8 cellular contexts compared by ENCODE assay signal in genomic region chr1:6358757-6359567, GRCh38. TPM values are rescaled to one million over a fixed set of nuclear protein-coding genes. Genes with fewer than 3 reads are reported as not detected.
A peak's percentile ranks its signal among the peaks of the same experiment; 100 is the strongest.
DNase-seq lines count a peak whose midpoint lies in the region; ATAC-seq and TF ChIP-seq lines count a peak whose summit lies in the region.

No MANE protein-coding gene starts in this region.

- H3K4me3 ChIP-seq in right cardiac atrium (ENCODE audit: low read length) (no peak overlapping the region), smooth muscle cell (no peak overlapping the region)

- no peak for TF ChIP-seq CTCF in smooth muscle cell (IDR thresholded peaks at IDR 0.05; ENCODE audit: borderline replicate concordance, insufficient read depth, poor library complexity, severe bottlenecking)

- no peak overlapping the region for H2AFZ ChIP-seq in smooth muscle cell (ENCODE audit: low read depth)

- H4K20me1 ChIP-seq in smooth muscle cell (ENCODE audit: low read depth), result peaks cover 71% of the 10 kb centered on the region

- H3K4me1 ChIP-seq in right cardiac atrium (ENCODE audit: control insufficient read depth, insufficient read depth, low read length) (peaks cover 2% of the 10 kb centered on the region), smooth muscle cell (ENCODE audit: low read depth) (peaks cover 15% of the 10 kb centered on the region)

- intact Hi-C loops in right cardiac atrium (cut with DNase I), result loop anchor here in 1 of 4 donors (10.0 kb wide), 1 partner anchor 46 kb away; no protein-coding TSS in a partner anchor

- peak overlapping the region; percentile 68 for H3K27ac Mint-ChIP-seq in activated naive CD8-positive, alpha-beta T cell

- no peaks in the 10 kb centered on the region for H3K27me3 ChIP-seq in right cardiac atrium (ENCODE audit: control insufficient read depth, insufficient read depth)
- H3K27me3 ChIP-seq in smooth muscle cell (ENCODE audit: low read depth), result no peaks in the 10 kb centered on the region

- ATAC-seq in right cardiac atrium (peak; percentile 39 to 70), HG02938 (IDR thresholded peaks at IDR 0.05; ENCODE audit: unreplicated experiment) (no peak)

- peak overlapping the region; percentile 65 for H3K9ac ChIP-seq in smooth muscle cell (ENCODE audit: low read depth)

- DNase-seq in NCI-H748 (lab: John Stamatoyannopoulos, UW; ENCODE audit: unreplicated experiment) (peak; percentile 4), NCI-H748 treated with DMSO at 0.1 percent for 48 hours (lab: John Stamatoyannopoulos, UW) (no peak), M059J (ENCODE audit: low read depth) (peak; percentile 98), right cardiac atrium (peak; percentile 68 to 82 (median 79)), smooth muscle cell (lab: John Stamatoyannopoulos, UW; ENCODE audit: unreplicated experiment) (no peak), NCI-H774 (lab: John Stamatoyannopoulos, UW) (no peak)

- no peaks in the 10 kb centered on the region for H3K36me3 ChIP-seq in smooth muscle cell (ENCODE audit: low read depth)

- peak overlapping the region; percentile 72 for H3K4me2 ChIP-seq in smooth muscle cell

- peak overlapping the region; percentile 62 for H3K4me3 Mint-ChIP-seq in activated naive CD8-positive, alpha-beta T cell

- peaks cover 6% of the 10 kb centered on the region for H3F3A ChIP-seq in smooth muscle cell (ENCODE audit: low read depth)

- no peaks in the 10 kb centered on the region for H3K79me2 ChIP-seq in smooth muscle cell (ENCODE audit: low read depth)

- peaks cover 42% of the 10 kb centered on the region for H3K4me1 Mint-ChIP-seq in activated naive CD8-positive, alpha-beta T cell (ENCODE audit: low read depth)

- H3K36me3 Mint-ChIP-seq in activated naive CD8-positive, alpha-beta T cell, result no peaks in the 10 kb centered on the region

- WGBS in right cardiac atrium, result 31% methylated on average over 15 of the region's 15 CpGs
- 73% methylated on average over 14 of the region's 15 CpGs for WGBS in smooth muscle cell (ENCODE audit: low lambda C conversion rate)

- H3K9me3 ChIP-seq in right cardiac atrium (ENCODE audit: control insufficient read depth, low read length), result no peaks in the 10 kb centered on the region
- H3K9me3 ChIP-seq in smooth muscle cell (replicated peaks; ENCODE audit: low read depth), result no peaks in the 10 kb centered on the region

- H3K27ac ChIP-seq in right cardiac atrium (ENCODE audit: low read length) (peak overlapping the region; percentile 24), smooth muscle cell (ENCODE audit: low read depth) (peak overlapping the region; percentile 76)

- H3K27me3 Mint-ChIP-seq in activated naive CD8-positive, alpha-beta T cell, result no peaks in the 10 kb centered on the region

- no peaks in the 10 kb centered on the region for H3K9me3 Mint-ChIP-seq in activated naive CD8-positive, alpha-beta T cell (ENCODE audit: low read depth)

RNA-seq across cellular contexts. Expression of gene ACOT7, which starts 34.6 kb away (rescaled TPM):
- 102 and 113 TPM in 2 replicates for total RNA-seq in M059J (2014; rRNA removed; shearing (Covaris generic))
- total RNA-seq in right cardiac atrium, result 1 to 10 TPM; 5.9 to 9.5 (median 7.9) TPM
- polyA plus RNA-seq in right cardiac atrium, result 7.5 TPM
- total RNA-seq in smooth muscle cell, result 16.4 and 19.5 TPM in 2 replicates
- polyA plus RNA-seq in smooth muscle cell, result 53.6 and 53.8 TPM in 2 replicates

Comparison
In these comparisons a context has a peak if more than half of its experiments do, and no peak if none do; other contexts are left out.
1. DNase-seq: peak in NCI-H748 (single experiment), M059J (single experiment) and right cardiac atrium (3 of 3); none in NCI-H748 treated with DMSO at 0.1 percent for 48 hours (single experiment), smooth muscle cell (single experiment) and NCI-H774 (single experiment).